In genomic region chr7:25775570-25775969, GRCh38 we compare ENCODE assay signal across 15 cellular contexts.
DNase-seq lines count a peak whose midpoint lies in the region; ATAC-seq and TF ChIP-seq lines count a peak whose summit lies in the region.
"Had no signal": no experiment of that assay in that cellular context is flagged by ENCODE, and none has a peak within 500 bp of the region (broad histone marks: within the 10 kb centered on the region; RNA-seq: fewer than 3 reads in every experiment).

No MANE protein-coding gene starts in this region.

- peaks cover 3% of the 10 kb centered on the region for H3K9me3 Mint-ChIP-seq in progenitor cell of endocrine pancreas (ENCODE audit: low read depth)

- 85% methylated on average over 4 of the region's 4 CpGs for WGBS in right cardiac atrium
- WGBS in neuronal stem cell (ENCODE audit: extremely low coverage in 2 of 2, insufficient read length in 2 of 2, insufficient replicate concordance in 1 of 2), 2 donors: no CpG with 5 or more reads among the region's 4 CpGs

- H2BK12ac ChIP-seq in neuronal stem cell (ENCODE audit: low read length): no peak overlapping the region

- peak overlapping the region; percentile 46 for H2AFZ ChIP-seq in neuronal stem cell (ENCODE audit: low read length)

- intact Hi-C loops in right cardiac atrium (cut with DNase I): loop anchor here in 1 of 4 donors (10.0 kb wide), 1 partner anchor 59 kb away; no protein-coding TSS in a partner anchor
- intact Hi-C loops in cardiac septum (cut with DNase I): no loop called here

- H3K27me3 Mint-ChIP-seq in progenitor cell of endocrine pancreas: no peaks in the 10 kb centered on the region

- no peak overlapping the region for H2BK120ac ChIP-seq in neuronal stem cell (ENCODE audit: low read depth, low read length)

- TF ChIP-seq CTCF in progenitor cell of endocrine pancreas (IDR thresholded peaks at IDR 0.05; ENCODE audit: unreplicated experiment): no peak

- no peak overlapping the region for H3K9ac ChIP-seq in neuronal stem cell (ENCODE audit: low read depth, low read length, poor library complexity)
- no peak overlapping the region for H3K9ac ChIP-seq in subcutaneous abdominal adipose tissue (ENCODE audit: low read length in 5 of 5)

- no peak overlapping the region for H3K23ac ChIP-seq in neuronal stem cell (ENCODE audit: low read depth, low read length, poor library complexity)

- H3K27me3 ChIP-seq in right cardiac atrium (ENCODE audit: control insufficient read depth, insufficient read depth) (no peaks in the 10 kb centered on the region), neuronal stem cell (ENCODE audit: control insufficient read depth in 3 of 3, insufficient read depth in 3 of 3, low read depth in 1 of 3, low read length in 3 of 3) (no peaks in the 10 kb centered on the region), subcutaneous abdominal adipose tissue (ENCODE audit: control insufficient read depth in 5 of 5, insufficient read depth in 4 of 5, low read length in 5 of 5) (no peaks in the 10 kb centered on the region)
- H3K27me3 ChIP-seq: BE2C had no signal

- ATAC-seq in right cardiac atrium (no peak), HG03378 (IDR thresholded peaks at IDR 0.05; ENCODE audit: unreplicated experiment) (no peak), HG03565 (IDR thresholded peaks at IDR 0.05; ENCODE audit: unreplicated experiment) (no peak)
- ATAC-seq: A549, HepG2 had no signal

- no peak overlapping the region for H3K14ac ChIP-seq in neuronal stem cell (ENCODE audit: low read length)

- H3K27ac ChIP-seq in right cardiac atrium (ENCODE audit: low read length) (peak overlapping the region; percentile 11), neuronal stem cell (replicated peaks; ENCODE audit: low read length) (no peak overlapping the region), subcutaneous abdominal adipose tissue (ENCODE audit: low read depth, low read length) (peak overlapping the region; percentile 12)
- H3K27ac ChIP-seq: A549, C4-2B had no signal

- no peak overlapping the region for H2AK5ac ChIP-seq in neuronal stem cell (ENCODE audit: low read depth, low read length)

- no peak overlapping the region for H3K27ac Mint-ChIP-seq in progenitor cell of endocrine pancreas
- H3K27ac Mint-ChIP-seq: CD4-positive, alpha-beta memory T cell had no signal

- H3K4me3 ChIP-seq in right cardiac atrium (ENCODE audit: low read length): no peak overlapping the region
- no peak overlapping the region for H3K4me3 ChIP-seq in neuronal stem cell (ENCODE audit: low read length in 2 of 2)
- H3K4me3 ChIP-seq in subcutaneous abdominal adipose tissue (ENCODE audit: low read depth in 1 of 5, low read length in 5 of 5): no peak overlapping the region
- H3K4me3 ChIP-seq: A549, HAP-1 had no signal

- no peak overlapping the region for H3K18ac ChIP-seq in neuronal stem cell (ENCODE audit: low read length)

- no peaks in the 10 kb centered on the region for H3K36me3 Mint-ChIP-seq in progenitor cell of endocrine pancreas (ENCODE audit: insufficient read depth)
- H3K36me3 Mint-ChIP-seq: CD4-positive, alpha-beta memory T cell had no signal

- no peak overlapping the region for H3K4ac ChIP-seq in neuronal stem cell (ENCODE audit: low read length)

- H3K36me3 ChIP-seq in neuronal stem cell (replicated peaks in 1 of 2; ENCODE audit: control insufficient read depth in 2 of 2, insufficient read depth in 2 of 2, low read length in 2 of 2) (no peaks in the 10 kb centered on the region), subcutaneous abdominal adipose tissue (ENCODE audit: control insufficient read depth in 5 of 5, insufficient read depth in 5 of 5, low read length in 5 of 5) (no peaks in the 10 kb centered on the region)
- H3K36me3 ChIP-seq: BE2C, HAP-1 had no signal

- no peak overlapping the region for H3K4me3 Mint-ChIP-seq in progenitor cell of endocrine pancreas (ENCODE audit: low read depth)
- H3K4me3 Mint-ChIP-seq: CD4-positive, alpha-beta memory T cell had no signal

- H3K9me3 ChIP-seq in right cardiac atrium (ENCODE audit: control insufficient read depth, low read length) (no peaks in the 10 kb centered on the region), neuronal stem cell (replicated peaks in 1 of 2; ENCODE audit: control insufficient read depth in 2 of 2, insufficient read depth in 1 of 2, low read depth in 1 of 2, low read length in 2 of 2) (no peaks in the 10 kb centered on the region), subcutaneous abdominal adipose tissue (ENCODE audit: control insufficient read depth in 5 of 5, low read length in 5 of 5) (no peaks in the 10 kb centered on the region)
- H3K9me3 ChIP-seq: A549, BE2C, HAP-1 had no signal

- no peak overlapping the region for H3K4me2 ChIP-seq in neuronal stem cell (ENCODE audit: insufficient read depth, low read length, poor library complexity, severe bottlenecking)
- H3K4me2 ChIP-seq: A549 had no signal

- no peak overlapping the region for H4K8ac ChIP-seq in neuronal stem cell (ENCODE audit: low read depth, low read length)

- no peaks in the 10 kb centered on the region for H3K79me1 ChIP-seq in neuronal stem cell (ENCODE audit: low read depth, low read length)

- peaks cover 10% of the 10 kb centered on the region for H3K4me1 Mint-ChIP-seq in progenitor cell of endocrine pancreas (ENCODE audit: low read depth)
- H3K4me1 Mint-ChIP-seq: CD4-positive, alpha-beta memory T cell had no signal

- no peaks in the 10 kb centered on the region for H3K4me1 ChIP-seq in right cardiac atrium (ENCODE audit: control insufficient read depth, insufficient read depth, low read length)
- peaks cover 0 to 7% of the 10 kb centered on the region in 2 donors for H3K4me1 ChIP-seq in neuronal stem cell (ENCODE audit: control insufficient read depth in 2 of 2, insufficient read depth in 1 of 2, low read depth in 1 of 2, low read length in 2 of 2)
- H3K4me1 ChIP-seq in subcutaneous abdominal adipose tissue (ENCODE audit: control insufficient read depth in 5 of 5, insufficient read depth in 5 of 5, low read length in 5 of 5): peaks cover 5 to 29% (median 24%) of the 10 kb centered on the region in 5 donors
- H3K4me1 ChIP-seq: A549 had no signal

- no peak overlapping the region for H4K91ac ChIP-seq in neuronal stem cell (ENCODE audit: low read depth, low read length, poor library complexity)

- H2BK15ac ChIP-seq in neuronal stem cell (ENCODE audit: low read length): no peak overlapping the region

- DNase-seq in right cardiac atrium (no peak), cardiac septum (ENCODE audit: low spot score) (no peak), neuronal stem cell (ENCODE audit: low spot score) (no peak), progenitor cell of endocrine pancreas (ENCODE audit: low spot score, unreplicated experiment) (no peak)
- DNase-seq: BE2C; CD4-positive, alpha-beta memory T cell; DMS79 treated with DMSO at 0.1 percent for 48 hours; EL had no signal

- H2BK5ac ChIP-seq in neuronal stem cell (ENCODE audit: low read length): no peak overlapping the region
